Comparison of ENCODE assay signal across 1 cellular context in genomic region chr4:102533348-102533747, GRCh38.
A peak's percentile ranks its signal among the peaks of the same experiment; 100 is the strongest.
TF ChIP-seq lines count a peak whose summit lies in the region.

No MANE protein-coding gene starts in this region.

TF ChIP-seq in HEK293, 187 proteins besides CTCF, POLR2A, EP300 and RAD21 (continued from another document):
- TF ChIP-seq ZNF777 (tag by site-specific recombination; IDR thresholded peaks at IDR 0.05; ENCODE audit: borderline replicate concordance), result no peak
- 0 out of 2 replicates have a peak, but pooled peaks have one; percentile 7 for TF ChIP-seq PRDM6 (tag by site-specific recombination; IDR thresholded peaks at IDR 0.05)
